In the genomic region with DNA sequence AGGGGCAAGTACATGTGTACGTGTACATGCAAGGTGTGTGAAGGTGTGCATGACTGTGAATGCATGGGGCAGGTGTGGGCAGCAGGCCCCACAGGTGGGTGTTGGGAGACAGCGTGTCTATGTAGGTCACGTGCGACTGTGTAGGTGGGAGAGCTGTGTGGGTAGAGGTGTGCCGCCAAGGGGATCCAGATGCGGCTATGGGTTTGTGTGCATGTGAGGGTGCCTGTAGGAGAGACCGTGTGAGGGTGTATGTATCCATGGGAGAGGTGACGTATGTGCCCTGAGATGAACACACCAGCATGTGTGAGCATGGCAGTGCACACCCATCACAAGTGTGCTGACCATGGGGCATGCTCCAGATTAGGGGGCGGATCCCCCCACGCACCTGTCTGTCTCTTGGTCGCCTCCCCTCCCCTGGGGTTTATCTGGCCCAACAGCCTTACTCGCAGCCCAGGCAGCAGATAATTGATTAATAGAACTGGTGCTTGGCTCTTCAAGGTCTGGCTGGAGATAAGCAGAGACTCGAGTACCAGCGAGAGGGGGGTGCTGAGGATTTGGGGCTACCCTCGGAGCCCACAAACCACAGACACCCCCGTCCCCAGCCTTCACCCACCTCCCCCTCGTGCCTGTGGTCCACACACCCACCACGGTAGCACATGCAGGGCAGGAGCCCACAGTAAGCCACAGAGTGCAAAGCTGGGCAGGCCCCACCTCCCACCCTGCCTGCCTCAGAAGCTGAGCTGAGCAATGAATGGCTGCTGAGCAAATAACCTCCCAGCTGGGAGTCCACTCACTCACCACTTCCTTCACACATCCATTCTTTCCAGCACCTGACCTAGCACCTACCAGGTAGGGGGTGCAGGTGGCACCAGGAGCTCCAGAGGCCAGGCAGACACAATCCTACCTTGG, we compare ENCODE assay signal across 11 cellular contexts. TPM values are rescaled to one million over a fixed set of nuclear protein-coding genes. Genes with fewer than 3 reads are reported as not detected.
DNase-seq lines count a peak whose midpoint lies in the region; ATAC-seq and TF ChIP-seq lines count a peak whose summit lies in the region.
"Had no signal": no experiment of that assay in that cellular context is flagged by ENCODE, and none has a peak within 500 bp of the region (broad histone marks: within the 10 kb centered on the region; RNA-seq: fewer than 3 reads in every experiment).

No MANE protein-coding gene starts in this region.

- H4K91ac ChIP-seq in H9 (ENCODE audit: insufficient read length, low read depth, low read length): no peak overlapping the region

- no peak overlapping the region for H2BK20ac ChIP-seq in H9 (ENCODE audit: low read depth, low read length, poor library complexity, severe bottlenecking)

- no CpG with 5 or more reads among the region's 18 CpGs for WGBS in H9 (ENCODE audit: extremely low coverage, insufficient read length, low lambda C conversion rate)

- DNase-seq in NCI-H82 (lab: John Stamatoyannopoulos, UW) (peak; percentile 23), NCI-H82 treated with DMSO at 0.1 percent for 48 hours (lab: John Stamatoyannopoulos, UW; ENCODE audit: unreplicated experiment) (no peak), PC-3 (peak; percentile 50), coronary artery (ENCODE audit: low spot score) (peak; percentile 64), superior temporal gyrus (ENCODE audit: extremely low spot score) (no peak), epidermal melanocyte (ENCODE audit: insufficient read length, low spot score) (no peak), H9 (no peak)
- peak; percentile 14 to 69 for DNase-seq in stimulated activated CD8-positive, alpha-beta memory T cell treated with anti-CD3 and anti-CD28 coated beads, Interleukin-4, amount 100 ng/mL, for 4 hours (ENCODE audit: low read depth in 2 of 2, low spot score in 1 of 2)
- DNase-seq: ACHN, Right ventricle myocardium superior had no signal

- no peak overlapping the region for H3K56ac ChIP-seq in H9 (ENCODE audit: insufficient read length, low read depth, low read length)

- no peak overlapping the region for H4K5ac ChIP-seq in H9 (ENCODE audit: insufficient read length, low read depth, low read length)

- intact Hi-C loops in PC-3 (cut with micrococcal nuclease): no loop called here

- no peaks in the 10 kb centered on the region for H4K20me1 ChIP-seq in PC-3 (ENCODE audit: low read length)
- no peaks in the 10 kb centered on the region for H4K20me1 ChIP-seq in H9 (ENCODE audit: control insufficient read depth, insufficient read depth, insufficient read length)

- TF ChIP-seq CTCF in PC-3 (conservative IDR thresholded peaks at IDR 0.05; ENCODE audit: low read depth, low read length): no peak
- TF ChIP-seq CTCF in coronary artery (IDR thresholded peaks at IDR 0.05): no peak
- TF ChIP-seq CTCF in H9 (conservative IDR thresholded peaks at IDR 0.05): no peak

- POLR2A ChIA-PET in PC-3 (lab: Charles Lee; ENCODE audit: unreplicated experiment): interaction anchor here (0.5 kb wide), 1 partner anchor 237 kb away, joined by 3 read pairs; no protein-coding TSS in a partner anchor

- H3K27me3 Mint-ChIP-seq in H9 (ENCODE audit: low read depth): peaks cover 6% of the 10 kb centered on the region; the same call in 1 of the 2 replicates

- H3K4ac ChIP-seq in H9 (ENCODE audit: low read depth, low read length): no peak overlapping the region

- H3K9ac ChIP-seq in PC-3 (ENCODE audit: low read length): no peak overlapping the region
- no peak overlapping the region for H3K9ac ChIP-seq in H9 (ENCODE audit: extremely low read depth, insufficient read length, low read length)

- H3K27ac ChIP-seq in PC-3 (ENCODE audit: low read length) (no peak overlapping the region), coronary artery (no peak overlapping the region), H9 (ENCODE audit: insufficient read length, low read depth, low read length) (no peak overlapping the region)

- no peak overlapping the region for H4K8ac ChIP-seq in H9 (replicated peaks; ENCODE audit: insufficient read length, low read depth, low read length)

- no peak overlapping the region for H3K18ac ChIP-seq in H9 (ENCODE audit: insufficient read length, low read depth, low read length)

- H3K27ac Mint-ChIP-seq in H9: peak overlapping the region in 1 of 3 experiments; percentile 57; a peak in 1 of 7 replicates
- H3K27ac Mint-ChIP-seq: memory B cell had no signal

- H3K4me2 ChIP-seq in PC-3 (ENCODE audit: low read length) (no peak overlapping the region), H9 (ENCODE audit: insufficient read depth, insufficient read length, low read length) (no peak overlapping the region)

- H2AFZ ChIP-seq in PC-3 (ENCODE audit: low read length) (no peak overlapping the region), H9 (ENCODE audit: low read length) (no peak overlapping the region)

- H3K4me1 Mint-ChIP-seq in H9: peaks cover 7 to 16% of the 10 kb centered on the region in 2 experiments

- no peak overlapping the region for H3K4me3 ChIP-seq in PC-3 (ENCODE audit: low read length)
- no peak overlapping the region for H3K4me3 ChIP-seq in coronary artery

- no peaks in the 10 kb centered on the region; a peak in 1 of 5 replicates for H3K9me3 Mint-ChIP-seq in H9
- H3K9me3 Mint-ChIP-seq: memory B cell had no signal

- H2AK5ac ChIP-seq in H9 (ENCODE audit: insufficient read length, low read length): no peak overlapping the region

- H3K23me2 ChIP-seq in H9 (ENCODE audit: insufficient read length, low read depth, low read length, poor library complexity, severe bottlenecking): no peaks in the 10 kb centered on the region

- peak; percentile 17; the same call in 1 of the 2 replicates for ATAC-seq in PC-3

- no peak overlapping the region for H3T11ph ChIP-seq in H9 (ENCODE audit: low read length)

- H3K79me2 ChIP-seq in PC-3 (ENCODE audit: low read length) (no peaks in the 10 kb centered on the region), H9 (ENCODE audit: insufficient read depth, low read length) (no peaks in the 10 kb centered on the region)

- no peak overlapping the region for H2BK120ac ChIP-seq in H9 (ENCODE audit: low read depth, low read length, poor library complexity, severe bottlenecking)

- H3K79me1 ChIP-seq in H9 (ENCODE audit: insufficient read depth, low read depth, low read length, poor library complexity, severe bottlenecking): no peaks in the 10 kb centered on the region

- no peak overlapping the region for H2BK5ac ChIP-seq in H9 (ENCODE audit: insufficient read length, low read length)

- CTCF ChIA-PET in PC-3 (lab: Charles Lee): interaction anchor here (0.7 kb wide), 1 partner anchor 124 kb away, joined by 3 read pairs; no protein-coding TSS in a partner anchor

- H3K36me3 ChIP-seq in PC-3 (ENCODE audit: low read depth, low read length): no peaks in the 10 kb centered on the region

- H3K4me3 Mint-ChIP-seq in H9: no peak overlapping the region; a peak in 1 of 5 replicates
- H3K4me3 Mint-ChIP-seq: memory B cell had no signal

- no peaks in the 10 kb centered on the region for H3K9me2 ChIP-seq in PC-3 (replicated peaks; ENCODE audit: low read length)

- H2BK15ac ChIP-seq in H9 (ENCODE audit: low read depth, low read length): no peak overlapping the region

- H3K14ac ChIP-seq in H9 (ENCODE audit: insufficient read depth, low read length): no peak overlapping the region

- no peaks in the 10 kb centered on the region for H3K9me3 ChIP-seq in PC-3 (ENCODE audit: low read length)
- H3K9me3 ChIP-seq in H9 (ENCODE audit: control insufficient read depth, low read depth, low read length): no peaks in the 10 kb centered on the region

- no peak overlapping the region for H3K23ac ChIP-seq in H9 (ENCODE audit: insufficient read length, low read depth, low read length)

- no peaks in the 10 kb centered on the region for H3K36me3 Mint-ChIP-seq in H9 (ENCODE audit: insufficient read depth in 1 of 3, low read depth in 3 of 3)
- H3K36me3 Mint-ChIP-seq: memory B cell had no signal

- H2BK12ac ChIP-seq in H9 (ENCODE audit: insufficient read length, low read depth, low read length): no peak overlapping the region

- H3K4me1 ChIP-seq in PC-3 (ENCODE audit: insufficient read depth, low read length): no peaks in the 10 kb centered on the region
- no peaks in the 10 kb centered on the region for H3K4me1 ChIP-seq in H9 (ENCODE audit: insufficient read depth, low read length)

- H3F3A ChIP-seq in PC-3 (ENCODE audit: low read length, unreplicated experiment): no peaks in the 10 kb centered on the region

- H3K27me3 ChIP-seq in PC-3 (ENCODE audit: low read length) (peaks cover 24% of the 10 kb centered on the region), H9 (ENCODE audit: insufficient read depth, low read length) (no peaks in the 10 kb centered on the region)

- BruUV-seq in PC-3 (replicated peaks; lab: Mats Ljungman, UMichigan): no TSS peak

RNA-seq across cellular contexts. Expression of a gene that starts 41.4 kb away (rescaled TPM):
- total RNA-seq in PC-3 (2014; rRNA removed) (55.4 and 84.2 TPM in 2 replicates), H9 (2021) (31.8 and 36.9 TPM in 2 replicates)

Comparison
In these comparisons a context has a peak if more than half of its experiments do, and no peak if none do; other contexts are left out.
1. DNase-seq: peak in NCI-H82 (single experiment), PC-3 (single experiment), coronary artery (single experiment) and stimulated activated CD8-positive, alpha-beta memory T cell treated with anti-CD3 and anti-CD28 coated beads, Interleukin-4, amount 100 ng/mL, for 4 hours (2 of 2); none in NCI-H82 treated with DMSO at 0.1 percent for 48 hours (single experiment), superior temporal gyrus (single experiment), epidermal melanocyte (single experiment) and H9 (single experiment).